ENCODE assay signal across 16 cellular contexts in genomic region chr19:30219682-30220081, GRCh38.
DNase-seq lines count a peak whose midpoint lies in the region; ATAC-seq and TF ChIP-seq lines count a peak whose summit lies in the region.
"Had no signal": no experiment of that assay in that cellular context is flagged by ENCODE, and none has a peak within 500 bp of the region (broad histone marks: within the 10 kb centered on the region; RNA-seq: fewer than 3 reads in every experiment).

No MANE protein-coding gene starts in this region.

- H3K9me3 ChIP-seq in SK-N-SH: no peaks in the 10 kb centered on the region
- no peaks in the 10 kb centered on the region for H3K9me3 ChIP-seq in esophagus muscularis mucosa

- CTCF ChIA-PET in SK-N-SH (lab: Yijun Ruan, JAX): interaction anchor here (1.4 kb wide), 1 partner anchor 25 kb away, joined by 3 read pairs; no protein-coding TSS in a partner anchor

- H3K27me3 ChIP-seq in SK-N-SH (ENCODE audit: insufficient read depth): no peaks in the 10 kb centered on the region; the same call in 1 of the 2 replicates
- H3K27me3 ChIP-seq in esophagus muscularis mucosa: peaks cover 0 to 70% (median 15%) of the 10 kb centered on the region in 4 donors

- no peak overlapping the region for H3K4me3 ChIP-seq in SK-N-SH (ENCODE audit: low read depth in 2 of 2, low read length in 1 of 2)
- H3K4me3 ChIP-seq in esophagus muscularis mucosa: no peak overlapping the region
- H3K4me3 ChIP-seq: BLaER1 had no signal

- TF ChIP-seq RAD21 in SK-N-SH (IDR thresholded peaks at IDR 0.05; ENCODE audit: low read length): no peak

- no peak for TF ChIP-seq EP300 in SK-N-SH (IDR thresholded peaks at IDR 0.05; ENCODE audit: borderline replicate concordance in 1 of 2, low read depth in 1 of 2, low read length in 1 of 2)
- no peak for TF ChIP-seq EP300 in esophagus muscularis mucosa (IDR thresholded peaks at IDR 0.05)

- intact Hi-C loops in esophagus muscularis mucosa (cut with DNase I): loop anchor here (10.0 kb wide), 1 partner anchor 435 kb away; no protein-coding TSS in a partner anchor

- 52% methylated on average over 4 of the region's 5 CpGs for whole genome bisulfite sequencing in SK-N-SH (ENCODE audit: low lambda C conversion rate)
- 82% methylated on average over 5 of the region's 5 CpGs for WGBS in esophagus muscularis mucosa

- no peaks in the 10 kb centered on the region for H4K20me1 ChIP-seq in SK-N-SH (ENCODE audit: insufficient read depth)
- H4K20me1 ChIP-seq: BLaER1 had no signal

- no peak overlapping the region for H2AFZ ChIP-seq in SK-N-SH (ENCODE audit: low read depth)

- no peak for TF ChIP-seq POLR2A in esophagus muscularis mucosa (IDR thresholded peaks at IDR 0.05; ENCODE audit: low read depth)

- no peak overlapping the region for H3K4me2 ChIP-seq in SK-N-SH
- H3K4me2 ChIP-seq: BLaER1 had no signal

- H3K4me1 ChIP-seq in SK-N-SH (ENCODE audit: control insufficient read depth in 1 of 2, insufficient read depth in 2 of 2, low read depth in 1 of 2, low read length in 1 of 2) (peaks cover 0 to 3% of the 10 kb centered on the region in 2 experiments; a peak in 1 of 4 replicates), esophagus muscularis mucosa (peaks cover 2 to 11% (median 7%) of the 10 kb centered on the region in 4 donors)
- H3K4me1 ChIP-seq: BLaER1 had no signal

- H3K9me2 ChIP-seq in SK-N-SH: no peaks in the 10 kb centered on the region

- TF ChIP-seq CTCF in SK-N-SH (IDR thresholded peaks at IDR 0.05): no peak
- TF ChIP-seq CTCF in VCaP (conservative IDR thresholded peaks at IDR 0.05): no peak
- no peak for TF ChIP-seq CTCF in esophagus muscularis mucosa (IDR thresholded peaks at IDR 0.05)

- POLR2A ChIA-PET in SK-N-SH (lab: Yijun Ruan, JAX): no interaction called here

- no peaks in the 10 kb centered on the region for H3K79me2 ChIP-seq in SK-N-SH (ENCODE audit: insufficient read depth)

- DNase-seq in SK-N-SH (peak; percentile 62), mesenteric fat pad (ENCODE audit: low spot score) (peak; percentile 28), superior temporal gyrus (ENCODE audit: extremely low spot score) (no peak), esophagus muscularis mucosa (ENCODE audit: extremely low spot score) (no peak)
- DNase-seq: CD4-positive, CD25-positive, alpha-beta regulatory T cell; CD8-positive, alpha-beta memory T cell; DMS53; DMS79 treated with DMSO at 0.1 percent for 48 hours; GF-D8; H7; HCEC 1CT had no signal

- no peak overlapping the region for H3K9ac ChIP-seq in SK-N-SH
- H3K9ac ChIP-seq: BLaER1 had no signal

- no peak overlapping the region for H3K27ac ChIP-seq in SK-N-SH (ENCODE audit: low read depth in 2 of 2, low read length in 1 of 2)
- H3K27ac ChIP-seq in VCaP: 0 out of 2 replicates have a peak overlapping the region, but pooled peaks have one; percentile 3
- H3K27ac ChIP-seq in esophagus muscularis mucosa (replicated peaks in 1 of 4): no peak overlapping the region
- H3K27ac ChIP-seq: 22Rv1, BLaER1, C4-2B had no signal

- no peak for ATAC-seq in SK-N-SH treated with all-trans-retinoic acid at 6 μM for 48 hours

- H3K36me3 ChIP-seq in SK-N-SH (replicated peaks in 1 of 2; ENCODE audit: control insufficient read depth in 1 of 2, insufficient read depth in 2 of 2, low read length in 1 of 2): no peaks in the 10 kb centered on the region
- H3K36me3 ChIP-seq in esophagus muscularis mucosa: no peaks in the 10 kb centered on the region
- H3K36me3 ChIP-seq: BLaER1 had no signal

- no peaks in the 10 kb centered on the region for H3F3A ChIP-seq in SK-N-SH (replicated peaks; ENCODE audit: insufficient read depth)

TF ChIP-seq in SK-N-SH, 30 proteins besides CTCF, POLR2A, EP300 and RAD21:
- TF ChIP-seq FOSL2 (IDR thresholded peaks at IDR 0.05; ENCODE audit: borderline replicate concordance, low read depth): no peak
- no peak for TF ChIP-seq YY1 (IDR thresholded peaks at IDR 0.05; ENCODE audit: low read depth)
- TF ChIP-seq, protein P1, sequence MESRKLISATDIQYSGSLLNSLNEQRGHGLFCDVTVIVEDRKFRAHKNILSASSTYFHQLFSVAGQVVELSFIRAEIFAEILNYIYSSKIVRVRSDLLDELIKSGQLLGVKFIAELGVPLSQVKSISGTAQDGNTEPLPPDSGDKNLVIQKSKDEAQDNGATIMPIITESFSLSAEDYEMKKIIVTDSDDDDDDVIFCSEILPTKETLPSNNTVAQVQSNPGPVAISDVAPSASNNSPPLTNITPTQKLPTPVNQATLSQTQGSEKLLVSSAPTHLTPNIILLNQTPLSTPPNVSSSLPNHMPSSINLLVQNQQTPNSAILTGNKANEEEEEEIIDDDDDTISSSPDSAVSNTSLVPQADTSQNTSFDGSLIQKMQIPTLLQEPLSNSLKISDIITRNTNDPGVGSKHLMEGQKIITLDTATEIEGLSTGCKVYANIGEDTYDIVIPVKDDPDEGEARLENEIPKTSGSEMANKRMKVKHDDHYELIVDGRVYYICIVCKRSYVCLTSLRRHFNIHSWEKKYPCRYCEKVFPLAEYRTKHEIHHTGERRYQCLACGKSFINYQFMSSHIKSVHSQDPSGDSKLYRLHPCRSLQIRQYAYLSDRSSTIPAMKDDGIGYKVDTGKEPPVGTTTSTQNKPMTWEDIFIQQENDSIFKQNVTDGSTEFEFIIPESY (IDR thresholded peaks at IDR 0.05; ENCODE audit: borderline replicate concordance, low read depth): no peak
- TF ChIP-seq GATA2 (CRISPR knock-in tag; IDR thresholded peaks at IDR 0.05): 0 out of 2 replicates have a peak, but pooled peaks have one; percentile 16
- TF ChIP-seq, protein P2, sequence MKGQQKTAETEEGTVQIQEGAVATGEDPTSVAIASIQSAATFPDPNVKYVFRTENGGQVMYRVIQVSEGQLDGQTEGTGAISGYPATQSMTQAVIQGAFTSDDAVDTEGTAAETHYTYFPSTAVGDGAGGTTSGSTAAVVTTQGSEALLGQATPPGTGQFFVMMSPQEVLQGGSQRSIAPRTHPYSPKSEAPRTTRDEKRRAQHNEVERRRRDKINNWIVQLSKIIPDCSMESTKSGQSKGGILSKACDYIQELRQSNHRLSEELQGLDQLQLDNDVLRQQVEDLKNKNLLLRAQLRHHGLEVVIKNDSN (IDR thresholded peaks at IDR 0.05; ENCODE audit: borderline replicate concordance, low read depth): no peak
- no peak for TF ChIP-seq MXI1 (IDR thresholded peaks at IDR 0.05; ENCODE audit: low read depth, low read length)

TF ChIP-seq in SK-N-SH treated with all-trans-retinoic acid at 6 μM for 48 hours, 23 proteins besides CTCF, POLR2A, EP300 and RAD21:
- TF ChIP-seq TOX (CRISPR knock-in tag; IDR thresholded peaks at IDR 0.05; ENCODE audit: borderline replicate concordance) (no peak), TSHZ2 (CRISPR knock-in tag; IDR thresholded peaks at IDR 0.05) (no peak)

Comparison
In these comparisons a context has a peak if more than half of its experiments do, and no peak if none do; other contexts are left out.
1. DNase-seq: peak in SK-N-SH (single experiment) and mesenteric fat pad (single experiment); none in superior temporal gyrus (single experiment) and esophagus muscularis mucosa (single experiment).